In genomic region chr20:35215066-35215956, GRCh38 we compare ENCODE assay signal across 11 cellular contexts. TPM values are rescaled to one million over a fixed set of nuclear protein-coding genes. Genes with fewer than 3 reads are reported as not detected.
DNase-seq lines count a peak whose midpoint lies in the region; ATAC-seq and TF ChIP-seq lines count a peak whose summit lies in the region.
"Had no signal": no experiment of that assay in that cellular context is flagged by ENCODE, and none has a peak within 500 bp of the region (broad histone marks: within the 10 kb centered on the region; RNA-seq: fewer than 3 reads in every experiment).

No MANE protein-coding gene starts in this region.

- peaks cover 0 to 53% (median 0%) of the 10 kb centered on the region in 9 donors for H3K36me3 ChIP-seq in heart right ventricle

- DNase-seq in AG10803 (ENCODE audit: low read depth) (peak; percentile 32), HS-27A (ENCODE audit: low read depth) (peak; percentile 64), RWPE1 (ENCODE audit: low spot score) (peak; percentile 88), fibroblast of pulmonary artery (ENCODE audit: low read depth) (peak; percentile 39), retina (no peak), heart right ventricle (no peak), foreskin melanocyte (no peak)
- no peak for DNase-seq in stimulated activated CD4-positive, alpha-beta T cell treated with anti-CD3 and anti-CD28 coated beads, Interleukin-12 subunit alpha, Interleukin-12 subunit beta, amount 100 ng/mL, for 4 hours
- DNase-seq: activated naive CD4-positive, alpha-beta T cell treated with anti-CD3 and anti-CD28 coated beads, Interleukin-2, amount 50 U/mL, for 16 hours; NCI-H2171 treated with DMSO at 0.1 percent for 48 hours; stimulated activated naive CD8-positive, alpha-beta T cell treated with anti-CD3 and anti-CD28 coated beads, Interleukin-15, amount 100 ng/mL, for 72 hours had no signal

- 88 to 91% methylated on average over 12 of the region's 12 CpGs for WGBS in heart right ventricle, 2 donors

- POLR2A ChIA-PET in RWPE1 (lab: Yijun Ruan, JAX; ENCODE audit: low non-redundant PET), result interaction anchor here (0.7 kb wide), 1 partner anchor 17 kb away, joined by 5 read pairs; no protein-coding TSS in a partner anchor

- no peaks in the 10 kb centered on the region for H3K9me3 ChIP-seq in heart right ventricle

- ATAC-seq in heart right ventricle, result no peak
- ATAC-seq: stimulated activated naive CD8-positive, alpha-beta T cell treated with anti-CD3 and anti-CD28 coated beads, Interleukin-15, amount 100 ng/mL, for 72 hours had no signal

- intact Hi-C loops in heart right ventricle (cut with DNase I), result loop anchor here in 2 of 10 donors (10.0 kb wide), 1 partner anchor 381 kb away; no protein-coding TSS in a partner anchor

- TF ChIP-seq CTCF in AG10803 (conservative IDR thresholded peaks at IDR 0.05; ENCODE audit: low read length), result no peak
- no peak for TF ChIP-seq CTCF in RWPE1 (conservative IDR thresholded peaks at IDR 0.05; ENCODE audit: low read depth)
- no peak for TF ChIP-seq CTCF in fibroblast of pulmonary artery (IDR thresholded peaks at IDR 0.05; ENCODE audit: low read length, missing control alignments)
- TF ChIP-seq CTCF in heart right ventricle (IDR thresholded peaks at IDR 0.05), result no peak

- no peaks in the 10 kb centered on the region for H3K4me1 ChIP-seq in heart right ventricle

- CTCF ChIA-PET in RWPE1 (lab: Yijun Ruan, JAX), result interaction anchor here (0.6 to 1.4 kb wide), 4 partner anchors 70 to 154 kb away, joined by 4 to 6 read pairs (median 4); no protein-coding TSS in a partner anchor

- H3K27me3 ChIP-seq in heart right ventricle, result no peaks in the 10 kb centered on the region

- H3K4me3 ChIP-seq in AG10803 (ENCODE audit: low read length), result no peak overlapping the region
- no peak overlapping the region for H3K4me3 ChIP-seq in fibroblast of pulmonary artery (replicated peaks; ENCODE audit: low read depth, low read length)
- no peak overlapping the region for H3K4me3 ChIP-seq in heart right ventricle

- H3K27ac ChIP-seq in RWPE1 (no peak overlapping the region), heart right ventricle (no peak overlapping the region)

RNA-seq across cellular contexts. Expression of gene MMP24, which starts 11.2 kb away (rescaled TPM):
- 1 to 10 TPM in 1 of 10 donors, under 1 TPM in 8, not detected in 1; 0.09 to 1.2 (median 0.35) TPM for total RNA-seq in heart right ventricle
- polyA plus RNA-seq in heart right ventricle, result under 1 TPM; 0.09 to 0.22 TPM

RNA-seq across cellular contexts. Expression of gene PROCR, which starts 43.4 kb away (rescaled TPM):
- total RNA-seq in heart right ventricle, result 10 to 100 TPM in 3 of 10 donors, 1 to 10 TPM in 7; 3.0 to 21.1 (median 6.8) TPM
- polyA plus RNA-seq in heart right ventricle, result 10 to 100 TPM; 20.5 to 26.7 TPM

Comparison
In these comparisons a context has a peak if more than half of its experiments do, and no peak if none do; other contexts are left out.
1. DNase-seq: peak in AG10803 (single experiment), HS-27A (single experiment), RWPE1 (single experiment) and fibroblast of pulmonary artery (single experiment); none in retina (single experiment), stimulated activated CD4-positive, alpha-beta T cell treated with anti-CD3 and anti-CD28 coated beads, Interleukin-12 subunit alpha, Interleukin-12 subunit beta, amount 100 ng/mL, for 4 hours (single experiment), heart right ventricle (0 of 2) and foreskin melanocyte (single experiment).